1 cellular context compared by ENCODE assay signal in the genomic region with DNA sequence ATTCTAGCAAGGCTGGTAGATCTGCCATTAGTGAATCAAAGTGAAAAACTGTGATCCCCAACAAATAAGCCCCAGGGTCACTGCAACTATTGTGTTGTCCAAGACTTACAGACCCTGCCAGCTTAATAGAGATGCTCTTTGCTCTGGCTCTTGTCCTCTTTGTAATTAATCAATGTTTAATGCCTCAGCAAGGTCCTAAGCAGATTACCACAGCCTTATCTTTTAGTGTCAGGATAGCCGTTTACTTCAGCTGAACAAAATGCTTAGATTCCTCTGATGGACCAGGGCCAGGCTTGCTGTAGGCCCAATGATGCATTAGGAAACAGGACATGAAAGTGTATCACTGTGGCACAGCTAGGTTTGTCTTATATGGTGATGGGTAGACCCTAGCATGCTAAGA.
TF ChIP-seq lines count a peak whose summit lies in the region.

No MANE protein-coding gene starts in this region.

TF ChIP-seq in SK-N-SH, 30 proteins besides CTCF, POLR2A, EP300 and RAD21 (continued from another document):
- TF ChIP-seq, protein P1, sequence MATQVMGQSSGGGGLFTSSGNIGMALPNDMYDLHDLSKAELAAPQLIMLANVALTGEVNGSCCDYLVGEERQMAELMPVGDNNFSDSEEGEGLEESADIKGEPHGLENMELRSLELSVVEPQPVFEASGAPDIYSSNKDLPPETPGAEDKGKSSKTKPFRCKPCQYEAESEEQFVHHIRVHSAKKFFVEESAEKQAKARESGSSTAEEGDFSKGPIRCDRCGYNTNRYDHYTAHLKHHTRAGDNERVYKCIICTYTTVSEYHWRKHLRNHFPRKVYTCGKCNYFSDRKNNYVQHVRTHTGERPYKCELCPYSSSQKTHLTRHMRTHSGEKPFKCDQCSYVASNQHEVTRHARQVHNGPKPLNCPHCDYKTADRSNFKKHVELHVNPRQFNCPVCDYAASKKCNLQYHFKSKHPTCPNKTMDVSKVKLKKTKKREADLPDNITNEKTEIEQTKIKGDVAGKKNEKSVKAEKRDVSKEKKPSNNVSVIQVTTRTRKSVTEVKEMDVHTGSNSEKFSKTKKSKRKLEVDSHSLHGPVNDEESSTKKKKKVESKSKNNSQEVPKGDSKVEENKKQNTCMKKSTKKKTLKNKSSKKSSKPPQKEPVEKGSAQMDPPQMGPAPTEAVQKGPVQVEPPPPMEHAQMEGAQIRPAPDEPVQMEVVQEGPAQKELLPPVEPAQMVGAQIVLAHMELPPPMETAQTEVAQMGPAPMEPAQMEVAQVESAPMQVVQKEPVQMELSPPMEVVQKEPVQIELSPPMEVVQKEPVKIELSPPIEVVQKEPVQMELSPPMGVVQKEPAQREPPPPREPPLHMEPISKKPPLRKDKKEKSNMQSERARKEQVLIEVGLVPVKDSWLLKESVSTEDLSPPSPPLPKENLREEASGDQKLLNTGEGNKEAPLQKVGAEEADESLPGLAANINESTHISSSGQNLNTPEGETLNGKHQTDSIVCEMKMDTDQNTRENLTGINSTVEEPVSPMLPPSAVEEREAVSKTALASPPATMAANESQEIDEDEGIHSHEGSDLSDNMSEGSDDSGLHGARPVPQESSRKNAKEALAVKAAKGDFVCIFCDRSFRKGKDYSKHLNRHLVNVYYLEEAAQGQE (IDR thresholded peaks at IDR 0.05; ENCODE audit: low read depth, low read length), result no peak
